9 cellular contexts compared by ENCODE assay signal in the genomic region with DNA sequence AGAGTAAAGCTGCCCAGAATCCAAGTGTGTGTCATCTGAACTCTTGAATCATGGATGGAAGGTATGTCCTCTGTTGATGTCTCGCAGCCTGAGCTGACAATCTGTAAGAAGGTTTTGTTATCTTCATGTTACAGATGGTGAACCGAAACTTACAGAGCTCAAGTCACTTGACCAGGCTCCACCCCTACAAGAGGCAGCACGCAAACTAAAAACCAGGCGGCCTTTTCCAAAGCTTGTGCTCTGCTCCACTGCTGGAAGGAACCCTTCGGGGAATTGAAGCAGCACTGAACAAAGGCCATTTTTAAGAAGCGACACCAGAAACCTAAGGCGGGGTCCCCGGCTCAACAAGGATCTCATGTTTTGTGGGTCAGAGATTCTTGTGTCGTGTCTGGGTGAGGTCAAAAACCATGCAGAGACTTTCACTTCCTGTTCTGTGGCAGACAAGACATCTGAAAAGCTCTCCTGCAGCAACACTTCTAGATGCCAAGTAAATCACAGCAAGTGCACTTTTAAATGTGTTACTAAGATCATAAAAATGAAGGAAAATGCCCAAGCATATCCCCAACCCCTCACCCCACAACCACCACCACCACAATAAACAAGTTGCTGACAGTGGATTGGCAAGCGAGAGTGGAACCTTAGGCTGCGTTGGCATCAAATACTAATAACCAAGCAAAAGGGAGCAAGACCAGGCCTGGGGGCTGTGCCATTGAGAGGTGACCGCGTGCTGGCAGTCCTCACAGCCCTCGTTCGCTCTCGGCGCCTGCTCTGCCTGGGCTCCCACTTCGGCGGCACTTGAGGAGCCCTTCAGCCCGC. TPM values are rescaled to one million over a fixed set of nuclear protein-coding genes. Genes with fewer than 3 reads are reported as not detected.
DNase-seq lines count a peak whose midpoint lies in the region; ATAC-seq and TF ChIP-seq lines count a peak whose summit lies in the region.
"Had no signal": no experiment of that assay in that cellular context is flagged by ENCODE, and none has a peak within 500 bp of the region (broad histone marks: within the 10 kb centered on the region; RNA-seq: fewer than 3 reads in every experiment).

No MANE protein-coding gene starts in this region.

- no peak overlapping the region for H3K27ac ChIP-seq in WERI-Rb-1

- H3K36me3 ChIP-seq in WERI-Rb-1: no peaks in the 10 kb centered on the region
- H3K36me3 ChIP-seq: heart left ventricle had no signal

- DNase-seq in SIG-M5 treated with dmso at 0.1 percent for 504 hours (lab: John Stamatoyannopoulos, UW; ENCODE audit: unreplicated experiment) (peak; percentile 13), SIG-M5 (lab: John Stamatoyannopoulos, UW) (no peak), SKM-1 treated with dmso at 0.1 percent for 144 hours (lab: John Stamatoyannopoulos, UW; ENCODE audit: unreplicated experiment) (peak; percentile 47), fibroblast of peridontal ligament (ENCODE audit: extremely low read depth) (peak; percentile 14), H4 (ENCODE audit: low spot score) (no peak), WERI-Rb-1 (no peak), NCI-H1092 treated with DMSO at 0.1 percent for 48 hours (lab: John Stamatoyannopoulos, UW) (no peak)

- peak; percentile 64 for ATAC-seq in HG02973 (IDR thresholded peaks at IDR 0.05; ENCODE audit: unreplicated experiment)
- ATAC-seq: heart left ventricle had no signal

- H3K9me3 ChIP-seq in WERI-Rb-1 (ENCODE audit: severe bottlenecking): no peaks in the 10 kb centered on the region
- H3K9me3 ChIP-seq: heart left ventricle had no signal

- no peak for TF ChIP-seq CTCF in WERI-Rb-1 (IDR thresholded peaks at IDR 0.05; ENCODE audit: low read depth, low read length)

- H3K27me3 ChIP-seq in WERI-Rb-1 (ENCODE audit: insufficient read depth, low read depth, severe bottlenecking): no peaks in the 10 kb centered on the region
- H3K27me3 ChIP-seq: heart left ventricle had no signal

- H3K4me3 ChIP-seq in WERI-Rb-1 (ENCODE audit: low read depth, low read length): no peak overlapping the region

RNA-seq across cellular contexts. Expression of a gene that starts 27.3 kb away (rescaled TPM):
- 119 and 124 TPM in 2 replicates for total RNA-seq in H4 (2014; rRNA removed; shearing (Covaris generic))

RNA-seq across cellular contexts. Expression of a gene that starts 41.3 kb away (rescaled TPM):
- 10.1 and 14.2 TPM in 2 replicates for total RNA-seq in H4 (2014; rRNA removed; shearing (Covaris generic))

RNA-seq across cellular contexts. Expression of a gene that starts 55.7 kb away (rescaled TPM):
- 107 and 115 TPM in 2 replicates for total RNA-seq in H4 (2014; rRNA removed; shearing (Covaris generic))

Comparison
In these comparisons a context has a peak if more than half of its experiments do, and no peak if none do; other contexts are left out.
1. DNase-seq: peak in SIG-M5 treated with dmso at 0.1 percent for 504 hours (single experiment), SKM-1 treated with dmso at 0.1 percent for 144 hours (single experiment) and fibroblast of peridontal ligament (single experiment); none in SIG-M5 (single experiment), H4 (single experiment), WERI-Rb-1 (single experiment) and NCI-H1092 treated with DMSO at 0.1 percent for 48 hours (single experiment).